32 cellular contexts compared by ENCODE assay signal in genomic region chr6:16284472-16284871, GRCh38.
"Had no signal": no experiment of that assay in that cellular context is flagged by ENCODE, and none has a peak within 500 bp of the region (broad histone marks: within the 10 kb centered on the region; RNA-seq: fewer than 3 reads in every experiment).

No MANE protein-coding gene starts in this region.

- H3K27me3 ChIP-seq: adrenal gland, body of pancreas, colonic mucosa, esophagus squamous epithelium had no signal

- H3K27ac ChIP-seq: adrenal gland, body of pancreas, colonic mucosa, epithelial cell of prostate, esophagus squamous epithelium, WERI-Rb-1 had no signal

- H3K27me3 Mint-ChIP-seq: activated B cell treated with CpG ODN at 0.5 μM for 24 hours; activated CD8-positive, alpha-beta T cell treated with anti-CD3 and anti-CD28 coated beads for 36 hours; activated naive CD8-positive, alpha-beta T cell treated with anti-CD3 and anti-CD28 coated beads for 36 hours; activated naive CD8-positive, alpha-beta T cell treated with anti-CD3 and anti-CD28 coated beads, Interleukin-2, amount 50 U/mL, for 24 hours had no signal

- FAIRE-seq: endometrium had no signal

- H3K36me3 ChIP-seq: adrenal gland, colonic mucosa, esophagus squamous epithelium, WERI-Rb-1 had no signal

- H3K4me1 ChIP-seq: adrenal gland, body of pancreas, colonic mucosa, esophagus squamous epithelium had no signal

- H3K36me3 Mint-ChIP-seq: activated naive CD4-positive, alpha-beta T cell treated with anti-CD3 and anti-CD28 coated beads, Interleukin-2, amount 50 U/mL, for 24 hours; activated naive CD8-positive, alpha-beta T cell treated with anti-CD3 and anti-CD28 coated beads for 36 hours had no signal

- H3K9me3 Mint-ChIP-seq: activated B cell treated with CpG ODN at 0.5 μM for 24 hours; activated CD8-positive, alpha-beta T cell treated with anti-CD3 and anti-CD28 coated beads for 36 hours; activated naive CD4-positive, alpha-beta T cell treated with anti-CD3 and anti-CD28 coated beads for 36 hours; activated naive CD4-positive, alpha-beta T cell treated with anti-CD3 and anti-CD28 coated beads, Interleukin-2, amount 50 U/mL, for 24 hours; activated naive CD8-positive, alpha-beta T cell treated with anti-CD3 and anti-CD28 coated beads for 36 hours; activated naive CD8-positive, alpha-beta T cell treated with anti-CD3 and anti-CD28 coated beads, Interleukin-2, amount 50 U/mL, for 24 hours; activated T-cell treated with anti-CD3 and anti-CD28 coated beads, Interleukin-2, amount 50 U/mL, for 4 hours; activated T-helper 1 cell treated with anti-CD3 and anti-CD28 coated beads, Interleukin-12 subunit alpha, Interleukin-12 subunit beta, Interleukin-2, Interleukin-4 antibody, amounts not matched to agents 30 ng/mL and 10 ng/mL and 1 ng/mL, durations not matched to agents 14 hours and 24 hours and 36 hours; activated T-helper 2 cell treated with anti-CD3 and anti-CD28 coated beads, Interferon-gamma antibody, Interleukin-2, Interleukin-4, amounts not matched to agents 10 μg/mL and 5 μg/mL and 100 μg/mL, durations not matched to agents 14 hours and 24 hours and 36 hours; T-helper 2 cell treated with Interferon-gamma antibody and Interleukin-4, amounts not matched to agents 5 μg/mL and 100 μg/mL, for 36 hours had no signal

- H3K4me1 Mint-ChIP-seq: activated B cell treated with CpG ODN at 0.5 μM for 24 hours; activated naive CD4-positive, alpha-beta T cell treated with anti-CD3 and anti-CD28 coated beads, Interleukin-2, amount 50 U/mL, for 24 hours; activated naive CD8-positive, alpha-beta T cell treated with anti-CD3 and anti-CD28 coated beads for 36 hours; activated naive CD8-positive, alpha-beta T cell treated with anti-CD3 and anti-CD28 coated beads, Interleukin-2, amount 50 U/mL, for 24 hours had no signal

- H3K9me3 ChIP-seq: adrenal gland, body of pancreas, colonic mucosa, esophagus squamous epithelium had no signal

- H3K27ac Mint-ChIP-seq: activated B cell treated with CpG ODN at 0.5 μM for 24 hours; activated CD8-positive, alpha-beta T cell treated with anti-CD3 and anti-CD28 coated beads for 36 hours; activated naive CD4-positive, alpha-beta T cell treated with anti-CD3 and anti-CD28 coated beads for 36 hours; activated naive CD4-positive, alpha-beta T cell treated with anti-CD3 and anti-CD28 coated beads, Interleukin-2, amount 50 U/mL, for 24 hours; activated naive CD8-positive, alpha-beta T cell treated with anti-CD3 and anti-CD28 coated beads for 36 hours; activated naive CD8-positive, alpha-beta T cell treated with anti-CD3 and anti-CD28 coated beads, Interleukin-2, amount 50 U/mL, for 24 hours; activated T-helper 1 cell treated with anti-CD3 and anti-CD28 coated beads, Interleukin-12 subunit alpha, Interleukin-12 subunit beta, Interleukin-2, Interleukin-4 antibody, amounts not matched to agents 30 ng/mL and 10 ng/mL and 1 ng/mL, durations not matched to agents 14 hours and 24 hours and 36 hours; activated T-helper 2 cell treated with anti-CD3 and anti-CD28 coated beads, Interferon-gamma antibody, Interleukin-2, Interleukin-4, amounts not matched to agents 10 μg/mL and 5 μg/mL and 100 μg/mL, durations not matched to agents 14 hours and 24 hours and 36 hours; T-helper 17 cell; T-helper 2 cell treated with Interferon-gamma antibody and Interleukin-4, amounts not matched to agents 5 μg/mL and 100 μg/mL, for 36 hours had no signal

- H3K4me3 Mint-ChIP-seq: activated B cell treated with CpG ODN at 0.5 μM for 24 hours; activated CD8-positive, alpha-beta T cell treated with anti-CD3 and anti-CD28 coated beads for 36 hours; activated naive CD4-positive, alpha-beta T cell treated with anti-CD3 and anti-CD28 coated beads for 36 hours; activated naive CD4-positive, alpha-beta T cell treated with anti-CD3 and anti-CD28 coated beads, Interleukin-2, amount 50 U/mL, for 24 hours; activated naive CD8-positive, alpha-beta T cell treated with anti-CD3 and anti-CD28 coated beads for 36 hours; activated naive CD8-positive, alpha-beta T cell treated with anti-CD3 and anti-CD28 coated beads, Interleukin-2, amount 50 U/mL, for 24 hours; activated T-cell treated with anti-CD3 and anti-CD28 coated beads, Interleukin-2, amount 50 U/mL, for 4 hours; activated T-helper 1 cell treated with anti-CD3 and anti-CD28 coated beads, Interleukin-12 subunit alpha, Interleukin-12 subunit beta, Interleukin-2, Interleukin-4 antibody, amounts not matched to agents 30 ng/mL and 10 ng/mL and 1 ng/mL, durations not matched to agents 14 hours and 24 hours and 36 hours; T-helper 17 cell; T-helper 2 cell treated with Interferon-gamma antibody and Interleukin-4, amounts not matched to agents 5 μg/mL and 100 μg/mL, for 36 hours had no signal

- ATAC-seq: activated CD4-positive, CD25-positive, alpha-beta regulatory T cell treated with anti-CD3 and anti-CD28 coated beads, Interleukin-2, amount 50 U/mL, for 24 hours; activated CD8-positive, alpha-beta T cell treated with anti-CD3 and anti-CD28 coated beads for 36 hours; activated naive CD8-positive, alpha-beta T cell treated with anti-CD3 and anti-CD28 coated beads, Interleukin-2, amount 50 U/mL, for 24 hours; body of pancreas; T-helper 17 cell had no signal

- H3K4me3 ChIP-seq: adrenal gland, body of pancreas, colonic mucosa, esophagus squamous epithelium had no signal

- DNase-seq: activated B cell treated with CpG ODN at 0.5 μM for 24 hours; activated CD4-positive, alpha-beta T cell treated with anti-CD3 and anti-CD28 coated beads for 48 hours; activated CD4-positive, alpha-beta T cell treated with anti-CD3 and anti-CD28 coated beads, Interleukin-2, amount 50 U/mL, for 1 hour; activated CD4-positive, alpha-beta T cell treated with anti-CD3 and anti-CD28 coated beads, Interleukin-2, amount 50 U/mL, for 48 hours; activated CD8-positive, alpha-beta memory T cell treated with anti-CD3 and anti-CD28 coated beads for 24 hours; activated CD8-positive, alpha-beta T cell treated with anti-CD3 and anti-CD28 coated beads for 36 hours; activated effector memory CD4-positive, alpha-beta T cell treated with anti-CD3 and anti-CD28 coated beads, Interleukin-2, amount 50 U/mL, for 16 hours; activated naive CD4-positive, alpha-beta T cell treated with anti-CD3 and anti-CD28 coated beads for 36 hours; activated naive CD8-positive, alpha-beta T cell treated with anti-CD3 and anti-CD28 coated beads for 36 hours; activated naive CD8-positive, alpha-beta T cell treated with anti-CD3 and anti-CD28 coated beads, Interleukin-2, amount 50 U/mL, for 24 hours; activated T-cell treated with anti-CD3 and anti-CD28 coated beads, Interleukin-2, amount 50 U/mL, for 4 hours; adrenal gland; amygdala; aorta; body of pancreas; caudate nucleus; cerebellar nuclear complex; colonic mucosa; effector CD8-positive, alpha-beta T cell; esophagus squamous epithelium; foreskin melanocyte; T-helper 1 cell; T-helper 17 cell; T1000; WERI-Rb-1 had no signal
